In genomic region chr5:142072488-142072887, GRCh38 we compare ENCODE assay signal across 15 cellular contexts.
"Had no signal": no experiment of that assay in that cellular context is flagged by ENCODE, and none has a peak within 500 bp of the region (broad histone marks: within the 10 kb centered on the region; RNA-seq: fewer than 3 reads in every experiment).

No MANE protein-coding gene starts in this region.

- H3K4me3 ChIP-seq: pancreas, thoracic aorta had no signal

- ATAC-seq: foreskin keratinocyte; left ventricle myocardium superior; naive thymus-derived CD8-positive, alpha-beta T cell; pancreas had no signal

- H3K4me1 ChIP-seq: foreskin keratinocyte, pancreas had no signal

- H3K9me3 ChIP-seq: pancreas, thoracic aorta had no signal

- FAIRE-seq: astrocyte, bronchial epithelial cell, pancreas had no signal

- H3K4me3 Mint-ChIP-seq: dendritic cell treated with granulocyte-macrophage colony-stimulating factor and Interleukin-4, amounts not matched to agents 40 ng/mL and 50 ng/mL, for 4 days; memory B cell; naive thymus-derived CD8-positive, alpha-beta T cell had no signal

- H3K27ac ChIP-seq: foreskin keratinocyte, pancreas, thoracic aorta had no signal

- H3K27ac Mint-ChIP-seq: dendritic cell treated with granulocyte-macrophage colony-stimulating factor and Interleukin-4, amounts not matched to agents 40 ng/mL and 50 ng/mL, for 4 days; memory B cell had no signal

- H3K4me1 Mint-ChIP-seq: memory B cell had no signal

- DNase-seq: activated CD4-positive, alpha-beta T cell treated with anti-CD3 and anti-CD28 coated beads for 1 hour; activated gamma-delta T cell; activated T-cell treated with anti-CD3 and anti-CD28 coated beads, Interleukin-2, amount 50 U/mL, for 1 hour; effector memory CD4-positive, alpha-beta T cell; foreskin keratinocyte; kidney glomerular epithelial cell; left ventricle myocardium superior; naive thymus-derived CD8-positive, alpha-beta T cell; pancreas; stimulated activated CD4-positive, alpha-beta T cell treated with anti-CD3 and anti-CD28 coated beads, Interleukin-1b, Interleukin-23, amount 100 ng/mL, for 48 hours had no signal

- H3K36me3 Mint-ChIP-seq: memory B cell; naive thymus-derived CD8-positive, alpha-beta T cell had no signal
